8 cellular contexts compared by ENCODE assay signal in the genomic region with DNA sequence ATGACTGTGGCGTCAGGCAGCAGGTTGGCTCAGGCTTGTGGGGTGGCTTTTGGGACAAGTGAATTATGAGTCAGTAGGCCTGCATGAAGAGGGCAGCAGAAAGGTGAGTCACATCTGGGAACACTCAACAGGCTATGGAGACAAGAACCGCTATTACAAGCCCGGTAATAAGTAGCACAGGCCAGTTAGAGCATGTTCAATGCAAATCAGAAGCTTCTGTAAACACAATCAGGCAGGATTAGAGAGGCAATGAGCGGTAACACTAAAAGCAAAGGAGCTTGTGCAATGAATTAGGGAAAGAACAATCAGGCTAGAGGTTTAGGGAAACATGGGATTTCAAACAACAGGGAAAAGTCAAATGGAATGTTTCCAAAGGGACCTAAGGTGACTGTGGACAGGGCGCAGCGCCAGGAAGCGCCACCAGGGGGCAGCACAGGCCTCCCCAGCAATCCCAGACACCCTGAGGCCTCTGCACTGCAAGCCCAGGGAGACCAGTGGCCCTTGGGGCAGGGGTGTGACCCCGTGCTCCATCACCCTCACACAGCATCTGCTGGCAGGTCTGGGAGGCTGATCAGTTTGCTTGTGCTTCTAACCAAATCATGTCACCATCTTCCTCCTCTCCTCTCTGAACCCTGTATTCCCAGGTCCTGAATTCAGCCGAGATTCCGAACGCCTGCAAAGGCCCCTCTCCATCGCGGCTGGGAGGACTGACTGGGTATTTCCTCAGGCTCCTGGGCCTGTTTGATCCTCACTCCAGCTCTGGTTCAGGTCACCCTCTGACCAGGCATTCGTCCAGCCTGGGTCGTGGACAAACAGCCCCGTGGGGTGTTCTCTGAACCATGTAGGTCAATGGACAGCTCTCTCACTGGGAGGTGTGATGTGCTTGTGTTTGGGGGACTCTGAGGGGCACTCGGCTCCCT. TPM values are rescaled to one million over a fixed set of nuclear protein-coding genes. Genes with fewer than 3 reads are reported as not detected.
DNase-seq lines count a peak whose midpoint lies in the region; ATAC-seq, FAIRE-seq and TF ChIP-seq lines count a peak whose summit lies in the region.

No MANE protein-coding gene starts in this region.

- no peak overlapping the region for H3K27ac Mint-ChIP-seq in activated naive CD4-positive, alpha-beta T cell treated with anti-CD3 and anti-CD28 coated beads, Interleukin-2, amount 10 ng/mL, durations not matched to agents 7 days and 5 days
- no peak overlapping the region for H3K27ac Mint-ChIP-seq in glutamatergic neuron (ENCODE audit: unreplicated experiment)

- H3K9me3 Mint-ChIP-seq in activated naive CD4-positive, alpha-beta T cell treated with anti-CD3 and anti-CD28 coated beads, Interleukin-2, amount 10 ng/mL, durations not matched to agents 7 days and 5 days = no peaks in the 10 kb centered on the region
- no peaks in the 10 kb centered on the region for H3K9me3 Mint-ChIP-seq in glutamatergic neuron (ENCODE audit: unreplicated experiment)

- CTCF ChIA-PET in activated naive CD4-positive, alpha-beta T cell treated with anti-CD3 and anti-CD28 coated beads, Interleukin-2, amount 10 ng/mL, durations not matched to agents 7 days and 5 days (lab: Charles Lee) = interaction anchor here (0.7 to 5.1 kb wide), 17 partner anchors 9 to 275 kb away, joined by 3 to 21 read pairs (median 4); no protein-coding TSS in a partner anchor

- peak; percentile 96 for TF ChIP-seq CTCF in glutamatergic neuron (IDR thresholded peaks at IDR 0.05; ENCODE audit: partially characterized antibody, unreplicated experiment)

- peak; percentile 1 for DNase-seq in DMS114 treated with DMSO at 0.1 percent for 48 hours (lab: John Stamatoyannopoulos, UW; ENCODE audit: unreplicated experiment)
- peak; percentile 73 for DNase-seq in LHCN-M2 (ENCODE audit: low read depth)
- DNase-seq in SHP77 treated with DMSO at 0.1 percent for 48 hours (lab: John Stamatoyannopoulos, UW) = peak; percentile 14
- DNase-seq in activated naive CD4-positive, alpha-beta T cell treated with anti-CD3 and anti-CD28 coated beads, Interleukin-2, amount 10 ng/mL, durations not matched to agents 7 days and 5 days = peak; percentile 62
- peak; percentile 81 for DNase-seq in glutamatergic neuron
- DNase-seq in posterior vena cava (ENCODE audit: low spot score) = peak; percentile 92
- DNase-seq in urothelium cell line (ENCODE audit: low spot score) = peak; percentile 77

- ATAC-seq in GM21526 (IDR thresholded peaks at IDR 0.05; ENCODE audit: low FRiP score, unreplicated experiment) = peak; percentile 77

- H3K4me1 Mint-ChIP-seq in activated naive CD4-positive, alpha-beta T cell treated with anti-CD3 and anti-CD28 coated beads, Interleukin-2, amount 10 ng/mL, durations not matched to agents 7 days and 5 days = no peaks in the 10 kb centered on the region
- H3K4me1 Mint-ChIP-seq in glutamatergic neuron (ENCODE audit: low read depth, unreplicated experiment) = peaks cover 1% of the 10 kb centered on the region

- H3K27me3 Mint-ChIP-seq in activated naive CD4-positive, alpha-beta T cell treated with anti-CD3 and anti-CD28 coated beads, Interleukin-2, amount 10 ng/mL, durations not matched to agents 7 days and 5 days = peaks cover 8% of the 10 kb centered on the region
- H3K27me3 Mint-ChIP-seq in glutamatergic neuron (ENCODE audit: unreplicated experiment) = peaks cover 11% of the 10 kb centered on the region

- no peaks in the 10 kb centered on the region for H3K36me3 Mint-ChIP-seq in activated naive CD4-positive, alpha-beta T cell treated with anti-CD3 and anti-CD28 coated beads, Interleukin-2, amount 10 ng/mL, durations not matched to agents 7 days and 5 days
- H3K36me3 Mint-ChIP-seq in glutamatergic neuron (ENCODE audit: unreplicated experiment) = no peaks in the 10 kb centered on the region

- intact Hi-C loops in posterior vena cava (cut with DNase I) = no loop called here

- no peak overlapping the region for H3K4me3 Mint-ChIP-seq in activated naive CD4-positive, alpha-beta T cell treated with anti-CD3 and anti-CD28 coated beads, Interleukin-2, amount 10 ng/mL, durations not matched to agents 7 days and 5 days
- H3K4me3 Mint-ChIP-seq in glutamatergic neuron (ENCODE audit: unreplicated experiment) = no peak overlapping the region

- no peak for FAIRE-seq in urothelium cell line (lab: Jason Lieb, UNC)

RNA-seq across cellular contexts. Expression of a gene that starts 50.0 kb away (rescaled TPM):
- total RNA-seq in LHCN-M2 (2014; rRNA removed) = 175 and 176 TPM in 2 replicates
- polyA plus RNA-seq in LHCN-M2 (2012) = 173 TPM
- 169 TPM for total RNA-seq in glutamatergic neuron (ENCODE audit: unreplicated experiment)
- 100 to 1,000 TPM; 100 to 101 TPM for total RNA-seq in posterior vena cava

Comparison
In these comparisons a context has a peak if more than half of its experiments do, and no peak if none do; other contexts are left out.
1. Peak in every context shown above with its lines: DNase-seq and ATAC-seq.
2. DNase-seq: peak in every context shown above with its lines; median percentile 92 in posterior vena cava; 81 in glutamatergic neuron; 77 in urothelium cell line; 73 in LHCN-M2; 62 in activated naive CD4-positive, alpha-beta T cell treated with anti-CD3 and anti-CD28 coated beads, Interleukin-2, amount 10 ng/mL, durations not matched to agents 7 days and 5 days; 14 in SHP77 treated with DMSO at 0.1 percent for 48 hours; 1 in DMS114 treated with DMSO at 0.1 percent for 48 hours.